2 cellular contexts compared by ENCODE assay signal in the genomic region with DNA sequence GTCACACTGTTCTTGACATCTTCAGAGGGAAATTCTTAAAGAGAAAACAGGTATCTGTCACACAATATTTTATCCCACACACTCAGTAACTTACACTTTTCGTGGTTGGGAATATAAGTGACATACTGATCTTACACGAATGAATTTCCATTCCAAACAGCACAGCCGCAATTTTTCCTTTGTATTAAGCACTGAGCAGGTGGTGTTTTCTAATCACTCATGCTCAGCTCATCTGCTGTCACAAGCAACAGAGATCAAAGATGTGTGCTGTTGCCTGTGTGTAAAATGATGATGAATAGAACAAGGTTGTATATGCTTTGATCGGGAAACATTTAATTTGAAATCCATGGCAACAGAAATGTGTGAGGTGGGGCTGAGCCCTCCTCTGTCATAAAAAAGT.
TF ChIP-seq lines count a peak whose summit lies in the region.

No MANE protein-coding gene starts in this region.

TF ChIP-seq in H1, 55 proteins besides CTCF, POLR2A, EP300 and RAD21 (continued from another document):
- no peak for TF ChIP-seq CTBP2 (IDR thresholded peaks at IDR 0.05; ENCODE audit: borderline replicate concordance, insufficient read depth, insufficient read length, low read length)
- no peak for TF ChIP-seq NRF1 (IDR thresholded peaks at IDR 0.05; ENCODE audit: low read depth, low read length)
- TF ChIP-seq ZNF274 (IDR thresholded peaks at IDR 0.05; ENCODE audit: borderline replicate concordance, extremely low read depth, low read length) = no peak
- TF ChIP-seq YY1 (IDR thresholded peaks at IDR 0.05; ENCODE audit: low read depth, low read length) = no peak
- TF ChIP-seq HDAC2 (IDR thresholded peaks at IDR 0.05; ENCODE audit: borderline replicate concordance in 1 of 2, low read depth in 2 of 2, low read length in 2 of 2) = no peak
- no peak for TF ChIP-seq SIN3A (conservative IDR thresholded peaks at IDR 0.05 in 1 of 2, IDR thresholded peaks at IDR 0.05 in 1 of 2; ENCODE audit: low read depth in 1 of 2, low read length in 2 of 2)
- TF ChIP-seq SUZ12 (IDR thresholded peaks at IDR 0.05; ENCODE audit: low read length) = no peak
- no peak for TF ChIP-seq RXRA (IDR thresholded peaks at IDR 0.05; ENCODE audit: insufficient read depth, low read depth, low read length)
- no peak for TF ChIP-seq JUN (IDR thresholded peaks at IDR 0.05; ENCODE audit: low read depth, low read length)
- no peak for TF ChIP-seq BCL11A (IDR thresholded peaks at IDR 0.05; ENCODE audit: low read depth in 2 of 2, low read length in 2 of 2)
- TF ChIP-seq TBP (IDR thresholded peaks at IDR 0.05; ENCODE audit: low read depth, low read length) = no peak
- TF ChIP-seq E2F6 (IDR thresholded peaks at IDR 0.05) = no peak
- no peak for TF ChIP-seq RBBP5 (IDR thresholded peaks at IDR 0.05; ENCODE audit: borderline replicate concordance, low read depth, low read length)
- no peak for TF ChIP-seq FOSL1 (IDR thresholded peaks at IDR 0.05; ENCODE audit: insufficient read depth, low read depth, low read length)
- TF ChIP-seq TAF1 (IDR thresholded peaks at IDR 0.05; ENCODE audit: low read depth, low read length) = no peak
- TF ChIP-seq CEBPB (IDR thresholded peaks at IDR 0.05; ENCODE audit: low read depth, low read length) = no peak

TF ChIP-seq in neural cell, 6 proteins besides CTCF, POLR2A, EP300 and RAD21 (continued from another document):
- TF ChIP-seq MXI1 (conservative IDR thresholded peaks at IDR 0.05; ENCODE audit: poor library complexity, severe bottlenecking) = no peak
- TF ChIP-seq REST (IDR thresholded peaks at IDR 0.05; ENCODE audit: borderline replicate concordance) = peak; percentile 66
